Comparison of ENCODE assay signal across 14 cellular contexts in genomic region chr10:92125169-92125543, GRCh38.
DNase-seq lines count a peak whose midpoint lies in the region; ATAC-seq and TF ChIP-seq lines count a peak whose summit lies in the region.
"Had no signal": no experiment of that assay in that cellular context is flagged by ENCODE, and none has a peak within 500 bp of the region (broad histone marks: within the 10 kb centered on the region; RNA-seq: fewer than 3 reads in every experiment).

No MANE protein-coding gene starts in this region.

- no peak for TF ChIP-seq CTCF in coronary artery (IDR thresholded peaks at IDR 0.05)

- no peak overlapping the region for H3K9ac ChIP-seq in subcutaneous abdominal adipose tissue (ENCODE audit: low read length in 5 of 5)
- H3K9ac ChIP-seq: neural progenitor cell had no signal

- in situ Hi-C loops in G401 (cut with HindIII; ENCODE audit: low sequenced_read_pairs): no loop called here

- no peaks in the 10 kb centered on the region for H3K36me3 ChIP-seq in subcutaneous abdominal adipose tissue (ENCODE audit: control insufficient read depth in 5 of 5, insufficient read depth in 5 of 5, low read length in 5 of 5)
- H3K36me3 ChIP-seq: brain microvascular endothelial cell, neural progenitor cell had no signal

- DNase-seq in NCI-H2171 (lab: John Stamatoyannopoulos, UW) (peak; percentile 41), coronary artery (ENCODE audit: low spot score) (no peak), left kidney (ENCODE audit: low read depth, low spot score) (peak; percentile 9), DMS114 treated with DMSO at 0.1 percent for 48 hours (lab: John Stamatoyannopoulos, UW; ENCODE audit: unreplicated experiment) (no peak), G401 (ENCODE audit: low spot score) (no peak), Ammon's horn (ENCODE audit: low spot score) (no peak)
- DNase-seq: activated CD4-positive, CD25-positive, alpha-beta regulatory T cell treated with anti-CD3 and anti-CD28 coated beads, Interleukin-2, amount 50 U/mL, for 72 hours; CD4-positive, alpha-beta memory T cell; NCI-H510A treated with DMSO at 0.1 percent for 48 hours had no signal

- no peaks in the 10 kb centered on the region for H3K9me3 ChIP-seq in subcutaneous abdominal adipose tissue (ENCODE audit: control insufficient read depth in 5 of 5, low read length in 5 of 5)

- H3K4me3 ChIP-seq in coronary artery: no peak overlapping the region
- H3K4me3 ChIP-seq in subcutaneous abdominal adipose tissue (ENCODE audit: low read depth in 1 of 5, low read length in 5 of 5): peak overlapping the region in 1 of 5 donors; percentile 11
- H3K4me3 ChIP-seq: neural progenitor cell had no signal

- peak overlapping the region; percentile 60 to 69 for H3K27ac ChIP-seq in coronary artery
- peak overlapping the region; percentile 25 for H3K27ac ChIP-seq in subcutaneous abdominal adipose tissue (ENCODE audit: low read depth, low read length)
- H3K27ac ChIP-seq: brain microvascular endothelial cell, HL-60, neural progenitor cell had no signal

- no peak for ATAC-seq in HG03442 (IDR thresholded peaks at IDR 0.05; ENCODE audit: unreplicated experiment)

- peaks cover 9 to 32% (median 19%) of the 10 kb centered on the region in 5 donors for H3K4me1 ChIP-seq in subcutaneous abdominal adipose tissue (ENCODE audit: control insufficient read depth in 5 of 5, insufficient read depth in 5 of 5, low read length in 5 of 5)
- H3K4me1 ChIP-seq: neural progenitor cell had no signal

- H3K27me3 ChIP-seq in subcutaneous abdominal adipose tissue (ENCODE audit: control insufficient read depth in 5 of 5, insufficient read depth in 4 of 5, low read length in 5 of 5): no peaks in the 10 kb centered on the region
- H3K27me3 ChIP-seq: brain microvascular endothelial cell, neural progenitor cell had no signal

Comparison
In these comparisons a context has a peak if more than half of its experiments do, and no peak if none do; other contexts are left out.
1. DNase-seq: peak in NCI-H2171 (single experiment) and left kidney (single experiment); none in coronary artery (single experiment), DMS114 treated with DMSO at 0.1 percent for 48 hours (single experiment), G401 (single experiment) and Ammon's horn (single experiment).